Comparison of ENCODE assay signal across 21 cellular contexts in the genomic region with DNA sequence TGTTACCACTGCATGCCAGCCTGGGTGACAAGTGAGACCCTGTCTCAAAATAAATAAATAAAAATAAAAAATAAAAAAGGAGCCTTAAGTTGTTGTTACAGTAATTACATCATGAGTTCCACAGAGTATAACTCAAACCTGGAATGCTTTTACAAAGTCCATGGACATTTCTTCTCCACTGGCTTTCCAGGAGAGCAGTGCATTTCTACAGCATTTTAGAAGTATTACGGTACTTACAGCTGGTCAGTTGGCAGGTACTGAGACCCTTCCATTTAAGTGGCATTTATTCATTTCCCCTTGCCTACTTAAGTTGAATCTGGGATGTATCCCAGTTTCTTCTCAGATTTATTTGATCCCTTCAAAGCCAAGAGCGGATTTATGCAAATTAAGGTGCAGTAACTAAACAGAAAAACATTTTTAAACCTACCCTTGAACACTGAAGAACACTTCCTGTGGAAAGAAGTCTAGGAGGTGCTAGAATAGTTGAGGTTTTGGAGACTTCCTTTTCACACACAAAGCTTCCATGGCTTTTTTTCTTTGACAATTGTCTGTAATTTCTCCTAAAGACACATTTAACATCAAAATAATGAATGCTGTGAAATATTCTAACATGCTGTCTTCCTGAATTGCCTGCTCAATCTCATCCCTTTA. TPM values are rescaled to one million over a fixed set of nuclear protein-coding genes. Genes with fewer than 3 reads are reported as not detected.
DNase-seq lines count a peak whose midpoint lies in the region; ATAC-seq and FAIRE-seq lines count a peak whose summit lies in the region.
"Had no signal": no experiment of that assay in that cellular context is flagged by ENCODE, and none has a peak within 500 bp of the region (broad histone marks: within the 10 kb centered on the region; RNA-seq: fewer than 3 reads in every experiment).

No MANE protein-coding gene starts in this region.

- H3K79me1 ChIP-seq in mesenchymal stem cell (replicated peaks; ENCODE audit: low read length, poor library complexity, severe bottlenecking) = no peaks in the 10 kb centered on the region

- H2BK5ac ChIP-seq in mesenchymal stem cell (ENCODE audit: low read depth, low read length, poor library complexity, severe bottlenecking) = no peak overlapping the region

- H3K36me3 ChIP-seq in BLaER1 (no peaks in the 10 kb centered on the region), mesenchymal stem cell (ENCODE audit: control insufficient read depth in 1 of 2, insufficient read depth in 2 of 2, low read depth in 1 of 2, low read length in 2 of 2) (no peaks in the 10 kb centered on the region)
- peaks cover 0 to 8% (median 0%) of the 10 kb centered on the region in 11 experiments; a peak in 3 of 22 replicates for H3K36me3 ChIP-seq in BLaER1 treated with 17β-estradiol and CSF1 and Interleukin-3, amounts not matched to agents 10 nM and 100 nM
- H3K36me3 ChIP-seq: BE2C had no signal

- peaks cover 65% of the 10 kb centered on the region for H3K27me3 Mint-ChIP-seq in activated T-helper 1 cell treated with anti-CD3 and anti-CD28 coated beads, Interleukin-12 subunit alpha, Interleukin-12 subunit beta, Interleukin-2, Interleukin-4 antibody, amounts not matched to agents 30 ng/mL and 10 ng/mL and 1 ng/mL, durations not matched to agents 14 hours and 24 hours and 36 hours (ENCODE audit: insufficient read depth)

- H2BK15ac ChIP-seq in mesenchymal stem cell (ENCODE audit: low read depth, poor library complexity, severe bottlenecking) = no peak overlapping the region

- H3K36me3 Mint-ChIP-seq in activated T-helper 1 cell treated with anti-CD3 and anti-CD28 coated beads, Interleukin-12 subunit alpha, Interleukin-12 subunit beta, Interleukin-2, Interleukin-4 antibody, amounts not matched to agents 30 ng/mL and 10 ng/mL and 1 ng/mL, durations not matched to agents 14 hours and 24 hours and 36 hours (ENCODE audit: low read depth) = peaks cover 8% of the 10 kb centered on the region

- H3K9me3 ChIP-seq in BLaER1 (peaks cover 67% of the 10 kb centered on the region), mesenchymal stem cell (ENCODE audit: control insufficient read depth, low read length) (no peaks in the 10 kb centered on the region)
- peaks cover 56 to 71% (median 69%) of the 10 kb centered on the region in 11 experiments for H3K9me3 ChIP-seq in BLaER1 treated with 17β-estradiol and CSF1 and Interleukin-3, amounts not matched to agents 10 nM and 100 nM (replicated peaks in 1 of 11)
- H3K9me3 ChIP-seq: BE2C had no signal

- 45% methylated on average over 2 of the region's 2 CpGs for WGBS in mesenchymal stem cell

- peak overlapping the region; percentile 66 for H3K27ac Mint-ChIP-seq in activated T-helper 1 cell treated with anti-CD3 and anti-CD28 coated beads, Interleukin-12 subunit alpha, Interleukin-12 subunit beta, Interleukin-2, Interleukin-4 antibody, amounts not matched to agents 30 ng/mL and 10 ng/mL and 1 ng/mL, durations not matched to agents 14 hours and 24 hours and 36 hours

- no peak overlapping the region for H2BK120ac ChIP-seq in mesenchymal stem cell (ENCODE audit: low read depth, low read length)

- no peak overlapping the region for H3K4ac ChIP-seq in mesenchymal stem cell (ENCODE audit: low read depth in 1 of 2, low read length in 2 of 2)

- no peak overlapping the region for H3K14ac ChIP-seq in mesenchymal stem cell (ENCODE audit: low read length in 2 of 2)

- FAIRE-seq in RCC 7860 (lab: Jason Lieb, UNC) = no peak

- no peak overlapping the region for H3K23ac ChIP-seq in mesenchymal stem cell (ENCODE audit: low read length in 2 of 2)

- no peak overlapping the region for H2AK5ac ChIP-seq in mesenchymal stem cell (ENCODE audit: low read length, severe bottlenecking)

- no peak overlapping the region for H2AFZ ChIP-seq in mesenchymal stem cell (ENCODE audit: low read depth, low read length)
- H2AFZ ChIP-seq: GM23248, PC-9 had no signal

- no peak overlapping the region for H3K4me3 ChIP-seq in BLaER1
- H3K4me3 ChIP-seq in BLaER1 treated with 17β-estradiol and CSF1 and Interleukin-3, amounts not matched to agents 10 nM and 100 nM = no peak overlapping the region
- no peak overlapping the region for H3K4me3 ChIP-seq in Jurkat, Clone E6-1 (ENCODE audit: low read length)
- no peak overlapping the region for H3K4me3 ChIP-seq in mesenchymal stem cell (ENCODE audit: insufficient read depth in 1 of 2, low read depth in 1 of 2, low read length in 2 of 2)
- H3K4me3 ChIP-seq: GM23248, PC-9 had no signal

- H4K91ac ChIP-seq in mesenchymal stem cell (ENCODE audit: low read length) = no peak overlapping the region

- peaks cover 16% of the 10 kb centered on the region for H3K9me3 Mint-ChIP-seq in activated T-helper 1 cell treated with anti-CD3 and anti-CD28 coated beads, Interleukin-12 subunit alpha, Interleukin-12 subunit beta, Interleukin-2, Interleukin-4 antibody, amounts not matched to agents 30 ng/mL and 10 ng/mL and 1 ng/mL, durations not matched to agents 14 hours and 24 hours and 36 hours
- H3K9me3 Mint-ChIP-seq: T-helper 2 cell treated with Interferon-gamma antibody and Interleukin-4, amounts not matched to agents 5 μg/mL and 100 μg/mL, for 36 hours had no signal

- H3K9ac ChIP-seq in BLaER1 = no peak overlapping the region
- no peak overlapping the region for H3K9ac ChIP-seq in BLaER1 treated with 17β-estradiol and CSF1 and Interleukin-3, amounts not matched to agents 10 nM and 100 nM
- H3K9ac ChIP-seq in mesenchymal stem cell (ENCODE audit: low read length) = no peak overlapping the region
- H3K9ac ChIP-seq: GM23248 had no signal

- intact Hi-C loops in activated T-helper 1 cell treated with anti-CD3 and anti-CD28 coated beads, Interleukin-12 subunit alpha, Interleukin-12 subunit beta, Interleukin-2, Interleukin-4 antibody, amounts not matched to agents 30 ng/mL and 10 ng/mL and 1 ng/mL, durations not matched to agents 14 hours and 24 hours and 36 hours (cut with micrococcal nuclease) = loop anchor here (1.0 to 5.0 kb wide), 7 partner anchors 21 to 1787 kb away; a partner anchor contains a TSS

- no peak overlapping the region for H3K18ac ChIP-seq in mesenchymal stem cell (ENCODE audit: low read depth in 1 of 2, low read length in 2 of 2)

- peak overlapping the region; percentile 48 for H3K4me3 Mint-ChIP-seq in activated T-helper 1 cell treated with anti-CD3 and anti-CD28 coated beads, Interleukin-12 subunit alpha, Interleukin-12 subunit beta, Interleukin-2, Interleukin-4 antibody, amounts not matched to agents 30 ng/mL and 10 ng/mL and 1 ng/mL, durations not matched to agents 14 hours and 24 hours and 36 hours
- H3K4me3 Mint-ChIP-seq: T-helper 2 cell treated with Interferon-gamma antibody and Interleukin-4, amounts not matched to agents 5 μg/mL and 100 μg/mL, for 36 hours had no signal

- peaks cover 39% of the 10 kb centered on the region for H3K4me1 Mint-ChIP-seq in activated T-helper 1 cell treated with anti-CD3 and anti-CD28 coated beads, Interleukin-12 subunit alpha, Interleukin-12 subunit beta, Interleukin-2, Interleukin-4 antibody, amounts not matched to agents 30 ng/mL and 10 ng/mL and 1 ng/mL, durations not matched to agents 14 hours and 24 hours and 36 hours (ENCODE audit: low read depth)

- ATAC-seq in HG03025 (IDR thresholded peaks at IDR 0.05; ENCODE audit: low FRiP score, unreplicated experiment) (no peak), GM21737 (IDR thresholded peaks at IDR 0.05; ENCODE audit: unreplicated experiment) (no peak)
- ATAC-seq: Right ventricle myocardium inferior, SK-N-SH treated with all-trans-retinoic acid at 6 μM for 48 hours had no signal

- H3K27ac ChIP-seq in BLaER1 (no peak overlapping the region), mesenchymal stem cell (ENCODE audit: low read length, poor library complexity, severe bottlenecking) (no peak overlapping the region)
- no peak overlapping the region for H3K27ac ChIP-seq in BLaER1 treated with 17β-estradiol and CSF1 and Interleukin-3, amounts not matched to agents 10 nM and 100 nM
- H3K27ac ChIP-seq: GM23248, PC-9 had no signal

- H4K8ac ChIP-seq in mesenchymal stem cell (ENCODE audit: low read length) = no peak overlapping the region

- peaks cover 63% of the 10 kb centered on the region for H3K27me3 ChIP-seq in BLaER1
- H3K27me3 ChIP-seq in BLaER1 treated with 17β-estradiol and CSF1 and Interleukin-3, amounts not matched to agents 10 nM and 100 nM = peaks cover 50 to 73% (median 64%) of the 10 kb centered on the region in 11 experiments
- peaks cover 87 to 98% of the 10 kb centered on the region in 2 experiments for H3K27me3 ChIP-seq in mesenchymal stem cell (ENCODE audit: control insufficient read depth in 1 of 2, insufficient read depth in 1 of 2, low read length in 2 of 2)

- H3K4me2 ChIP-seq in BLaER1 (peak overlapping the region; percentile 62), mesenchymal stem cell (ENCODE audit: low read length, poor library complexity, severe bottlenecking) (no peak overlapping the region)
- peak overlapping the region; percentile 40 to 80 (median 67) for H3K4me2 ChIP-seq in BLaER1 treated with 17β-estradiol and CSF1 and Interleukin-3, amounts not matched to agents 10 nM and 100 nM
- H3K4me2 ChIP-seq: PC-9 had no signal

- DNase-seq in Jurkat, Clone E6-1 (ENCODE audit: low read depth, low spot score) = peak; percentile 59
- no peak for DNase-seq in activated T-helper 1 cell treated with anti-CD3 and anti-CD28 coated beads, Interleukin-12 subunit alpha, Interleukin-12 subunit beta, Interleukin-2, Interleukin-4 antibody, amounts not matched to agents 30 ng/mL and 10 ng/mL and 1 ng/mL, durations not matched to agents 14 hours and 24 hours and 36 hours (ENCODE audit: low spot score)
- DNase-seq in RCC 7860 (ENCODE audit: low spot score) (no peak), mesenchymal stem cell (no peak)
- DNase-seq: BE2C, DMS 273 treated with DMSO at 0.1 percent for 48 hours, EL, GM23248, NCI-H1092 treated with DMSO at 0.1 percent for 48 hours, NCI-H1694, NCI-H345, NCI-H69, PC-9 had no signal

- H3K4me1 ChIP-seq in BLaER1 (peaks cover 14% of the 10 kb centered on the region), mesenchymal stem cell (ENCODE audit: control insufficient read depth, insufficient read depth, low read depth, low read length) (peaks cover 30% of the 10 kb centered on the region)
- H3K4me1 ChIP-seq in BLaER1 treated with 17β-estradiol and CSF1 and Interleukin-3, amounts not matched to agents 10 nM and 100 nM = peaks cover 14 to 26% (median 16%) of the 10 kb centered on the region in 10 experiments
- H3K4me1 ChIP-seq: BE2C had no signal

- 0 out of 2 replicates have a peak, but pooled peaks cover 4% of the 10 kb centered on the region for H4K20me1 ChIP-seq in BLaER1
- H4K20me1 ChIP-seq in BLaER1 treated with 17β-estradiol and CSF1 and Interleukin-3, amounts not matched to agents 10 nM and 100 nM = peaks cover 0 to 5% (median under 1%) of the 10 kb centered on the region in 11 experiments; a peak in 6 of 22 replicates

- H2BK12ac ChIP-seq in mesenchymal stem cell (ENCODE audit: low read length in 2 of 2) = no peak overlapping the region

RNA-seq across cellular contexts. Expression of a gene that starts 3.3 kb away (rescaled TPM):
- polyA plus RNA-seq in Jurkat, Clone E6-1 (2012; ENCODE audit: insufficient read depth, insufficient read length) = 3.1 TPM
- total RNA-seq in activated T-helper 1 cell treated with anti-CD3 and anti-CD28 coated beads, Interleukin-12 subunit alpha, Interleukin-12 subunit beta, Interleukin-2, Interleukin-4 antibody, amounts not matched to agents 30 ng/mL and 10 ng/mL and 1 ng/mL, durations not matched to agents 14 hours and 24 hours and 36 hours = 0.15 TPM in 1 of 2 replicates, not detected in the other
- not detected for polyA plus RNA-seq in mesenchymal stem cell (2013, experiment 1 of 2)
- polyA plus RNA-seq in mesenchymal stem cell (2013, experiment 2 of 2) = not detected
- total RNA-seq: GM23248, PC-9, Right ventricle myocardium inferior had no signal
- polyA plus RNA-seq: AG04450, GM23248 had no signal

RNA-seq across cellular contexts. Expression of a gene that starts 41.5 kb away (rescaled TPM):
- 63.7 TPM for polyA plus RNA-seq in Jurkat, Clone E6-1 (2012; ENCODE audit: insufficient read depth, insufficient read length)
- 51.3 and 54.0 TPM in 2 replicates for total RNA-seq in activated T-helper 1 cell treated with anti-CD3 and anti-CD28 coated beads, Interleukin-12 subunit alpha, Interleukin-12 subunit beta, Interleukin-2, Interleukin-4 antibody, amounts not matched to agents 30 ng/mL and 10 ng/mL and 1 ng/mL, durations not matched to agents 14 hours and 24 hours and 36 hours
- polyA plus RNA-seq in mesenchymal stem cell (2013, experiment 1 of 2) = 26.7 TPM
- polyA plus RNA-seq in mesenchymal stem cell (2013, experiment 2 of 2) = 27.8 TPM
